In genomic region chr17:40702271-40702670, GRCh38 we compare ENCODE assay signal across 26 cellular contexts. TPM values are rescaled to one million over a fixed set of nuclear protein-coding genes. Genes with fewer than 3 reads are reported as not detected.
DNase-seq lines count a peak whose midpoint lies in the region; ATAC-seq and TF ChIP-seq lines count a peak whose summit lies in the region.
"Had no signal": no experiment of that assay in that cellular context is flagged by ENCODE, and none has a peak within 500 bp of the region (broad histone marks: within the 10 kb centered on the region; RNA-seq: fewer than 3 reads in every experiment).

No MANE protein-coding gene starts in this region.

- no peaks in the 10 kb centered on the region for H3K36me3 Mint-ChIP-seq in mesothelial cell of epicardium
- H3K36me3 Mint-ChIP-seq in glutamatergic neuron (ENCODE audit: unreplicated experiment) = no peaks in the 10 kb centered on the region
- no peaks in the 10 kb centered on the region for H3K36me3 Mint-ChIP-seq in activated T-helper 17 cell treated with anti-CD3 and anti-CD28 coated beads, Interleukin-2, amount 50 U/mL, for 72 hours (ENCODE audit: low read depth)
- no peaks in the 10 kb centered on the region for H3K36me3 Mint-ChIP-seq in naive thymus-derived CD8-positive, alpha-beta T cell
- H3K36me3 Mint-ChIP-seq: CD14-positive monocyte; CD8-positive, alpha-beta memory T cell had no signal

- peak overlapping the region; percentile 48; the same call in 1 of the 2 replicates for H3K27ac ChIP-seq in VCaP
- H3K27ac ChIP-seq: A549; BLaER1 treated with 17β-estradiol and CSF1 and Interleukin-3, amounts not matched to agents 10 nM and 100 nM had no signal

- DNase-seq in LNCaP clone FGC (ENCODE audit: low read depth) (peak; percentile 40), mesothelial cell of epicardium (ENCODE audit: low spot score in 2 of 2, unreplicated experiment in 2 of 2) (no peak), glutamatergic neuron (no peak)
- DNase-seq in naive thymus-derived CD8-positive, alpha-beta T cell = no peak
- DNase-seq: 8988T; ACHN; AML-193; BE2C; Calu3; CD4-positive, alpha-beta T cell; CD8-positive, alpha-beta memory T cell; DMS53; DMS79 treated with DMSO at 0.1 percent for 48 hours; GF-D8; H9 had no signal

- TF ChIP-seq CTCF in LNCaP clone FGC (IDR thresholded peaks at IDR 0.05; ENCODE audit: control insufficient read depth, extremely low read depth, insufficient read depth) (no peak), VCaP (conservative IDR thresholded peaks at IDR 0.05) (no peak), mesothelial cell of epicardium (IDR thresholded peaks at IDR 0.05; ENCODE audit: unreplicated experiment) (no peak), glutamatergic neuron (IDR thresholded peaks at IDR 0.05; ENCODE audit: partially characterized antibody, unreplicated experiment) (no peak)

- no peak overlapping the region for H3K4me3 ChIP-seq in LNCaP clone FGC (ENCODE audit: low read depth, low read length)
- H3K4me3 ChIP-seq: A549; BLaER1 treated with 17β-estradiol and CSF1 and Interleukin-3, amounts not matched to agents 10 nM and 100 nM; GM23338 had no signal

- POLR2A ChIA-PET in naive thymus-derived CD8-positive, alpha-beta T cell (lab: Charles Lee) = no interaction called here

- H3K4me1 Mint-ChIP-seq in mesothelial cell of epicardium (peaks cover 50% of the 10 kb centered on the region), glutamatergic neuron (ENCODE audit: low read depth, unreplicated experiment) (peaks cover 5% of the 10 kb centered on the region)
- no peaks in the 10 kb centered on the region for H3K4me1 Mint-ChIP-seq in activated T-helper 17 cell treated with anti-CD3 and anti-CD28 coated beads, Interleukin-2, amount 50 U/mL, for 72 hours
- no peaks in the 10 kb centered on the region for H3K4me1 Mint-ChIP-seq in naive thymus-derived CD8-positive, alpha-beta T cell
- H3K4me1 Mint-ChIP-seq: CD14-positive monocyte; CD8-positive, alpha-beta memory T cell had no signal

- H3K9me3 Mint-ChIP-seq in mesothelial cell of epicardium (no peaks in the 10 kb centered on the region), glutamatergic neuron (ENCODE audit: unreplicated experiment) (no peaks in the 10 kb centered on the region)
- H3K9me3 Mint-ChIP-seq in activated T-helper 17 cell treated with anti-CD3 and anti-CD28 coated beads, Interleukin-2, amount 50 U/mL, for 72 hours = no peaks in the 10 kb centered on the region
- no peaks in the 10 kb centered on the region for H3K9me3 Mint-ChIP-seq in naive thymus-derived CD8-positive, alpha-beta T cell
- H3K9me3 Mint-ChIP-seq: CD4-positive, alpha-beta T cell; CD8-positive, alpha-beta memory T cell; GM23338; H9 had no signal

- ATAC-seq in activated T-helper 17 cell treated with anti-CD3 and anti-CD28 coated beads, Interleukin-2, amount 50 U/mL, for 72 hours (replicated peaks) = no peak
- ATAC-seq in naive thymus-derived CD8-positive, alpha-beta T cell = no peak
- no peak for ATAC-seq in GM18502 (IDR thresholded peaks at IDR 0.05; ENCODE audit: poor library complexity, unreplicated experiment)
- ATAC-seq: A549, GM23338, HCT116 had no signal

- peaks cover 4% of the 10 kb centered on the region for H3K27me3 Mint-ChIP-seq in mesothelial cell of epicardium (ENCODE audit: low read depth)
- H3K27me3 Mint-ChIP-seq in glutamatergic neuron (ENCODE audit: unreplicated experiment) = peaks cover 2% of the 10 kb centered on the region
- H3K27me3 Mint-ChIP-seq in activated T-helper 17 cell treated with anti-CD3 and anti-CD28 coated beads, Interleukin-2, amount 50 U/mL, for 72 hours = peaks cover 16% of the 10 kb centered on the region
- peaks cover 1 to 41% (median 17%) of the 10 kb centered on the region in 5 donors for H3K27me3 Mint-ChIP-seq in naive thymus-derived CD8-positive, alpha-beta T cell

- H3K27ac Mint-ChIP-seq in mesothelial cell of epicardium (peak overlapping the region; percentile 66), glutamatergic neuron (ENCODE audit: unreplicated experiment) (no peak overlapping the region)
- H3K27ac Mint-ChIP-seq in activated T-helper 17 cell treated with anti-CD3 and anti-CD28 coated beads, Interleukin-2, amount 50 U/mL, for 72 hours = no peak overlapping the region
- no peak overlapping the region for H3K27ac Mint-ChIP-seq in naive thymus-derived CD8-positive, alpha-beta T cell
- H3K27ac Mint-ChIP-seq: CD14-positive monocyte; CD4-positive, alpha-beta T cell; CD8-positive, alpha-beta memory T cell; GM23338; H9 had no signal

- H3K4me3 Mint-ChIP-seq in mesothelial cell of epicardium (no peak overlapping the region), glutamatergic neuron (ENCODE audit: unreplicated experiment) (no peak overlapping the region)
- H3K4me3 Mint-ChIP-seq in activated T-helper 17 cell treated with anti-CD3 and anti-CD28 coated beads, Interleukin-2, amount 50 U/mL, for 72 hours = no peak overlapping the region
- no peak overlapping the region for H3K4me3 Mint-ChIP-seq in naive thymus-derived CD8-positive, alpha-beta T cell
- H3K4me3 Mint-ChIP-seq: CD14-positive monocyte; CD4-positive, alpha-beta T cell; CD8-positive, alpha-beta memory T cell; GM23338; H9 had no signal

RNA-seq across cellular contexts. Expression of gene KRT24, which starts 1.3 kb away (rescaled TPM):
- total RNA-seq in mesothelial cell of epicardium (not detected in 3 replicates), glutamatergic neuron (ENCODE audit: unreplicated experiment) (not detected)
- total RNA-seq in activated T-helper 17 cell treated with anti-CD3 and anti-CD28 coated beads, Interleukin-2, amount 50 U/mL, for 72 hours = not detected
- total RNA-seq in naive thymus-derived CD8-positive, alpha-beta T cell = not detected
- polyA plus RNA-seq in naive thymus-derived CD8-positive, alpha-beta T cell = not detected
- total RNA-seq: CD4-positive, alpha-beta T cell; CD8-positive, alpha-beta memory T cell; Daoy; G401; GM23338; H4; H9 had no signal
- polyA plus RNA-seq: A549; CD14-positive monocyte; CD8-positive, alpha-beta memory T cell; GM23338 had no signal

RNA-seq across cellular contexts. Expression of gene KRT222, which starts 37.3 kb away (rescaled TPM):
- total RNA-seq in mesothelial cell of epicardium = not detected in 3 replicates
- total RNA-seq in glutamatergic neuron (ENCODE audit: unreplicated experiment) = 1.3 TPM
- total RNA-seq in activated T-helper 17 cell treated with anti-CD3 and anti-CD28 coated beads, Interleukin-2, amount 50 U/mL, for 72 hours = not detected
- total RNA-seq in naive thymus-derived CD8-positive, alpha-beta T cell = not detected
- polyA plus RNA-seq in naive thymus-derived CD8-positive, alpha-beta T cell = under 1 TPM in 1 of 3 donors, not detected in 2; 0.09 TPM
- total RNA-seq: Calu3; CD4-positive, alpha-beta T cell; CD8-positive, alpha-beta memory T cell; Daoy; G401; GM23338 had no signal
- polyA plus RNA-seq: CD14-positive monocyte; CD8-positive, alpha-beta memory T cell; GM23338 had no signal

RNA-seq across cellular contexts. Expression of gene KRT25, which starts 52.9 kb away (rescaled TPM):
- total RNA-seq in mesothelial cell of epicardium = not detected in 3 replicates
- total RNA-seq in glutamatergic neuron (ENCODE audit: unreplicated experiment) = not detected
- not detected for total RNA-seq in activated T-helper 17 cell treated with anti-CD3 and anti-CD28 coated beads, Interleukin-2, amount 50 U/mL, for 72 hours
- total RNA-seq in naive thymus-derived CD8-positive, alpha-beta T cell = not detected
- not detected for polyA plus RNA-seq in naive thymus-derived CD8-positive, alpha-beta T cell
- total RNA-seq: Calu3; CD4-positive, alpha-beta T cell; CD8-positive, alpha-beta memory T cell; Daoy; G401; GM23338; H4; H9 had no signal
- polyA plus RNA-seq: A549; CD14-positive monocyte; CD8-positive, alpha-beta memory T cell; GM23338 had no signal

RNA-seq across cellular contexts. Expression of gene SMARCE1, which starts 54.7 kb away (rescaled TPM):
- total RNA-seq in mesothelial cell of epicardium = 162 to 163 TPM (median 162 TPM) in 3 replicates
- total RNA-seq in glutamatergic neuron (ENCODE audit: unreplicated experiment) = 207 TPM
- total RNA-seq in activated T-helper 17 cell treated with anti-CD3 and anti-CD28 coated beads, Interleukin-2, amount 50 U/mL, for 72 hours = 10 to 100 TPM; 82.1 to 85.5 TPM
- 100 to 1,000 TPM in 1 of 2 experiments, 10 to 100 TPM in 1; 97.5 to 108 TPM for total RNA-seq in naive thymus-derived CD8-positive, alpha-beta T cell
- 100 to 1,000 TPM; 195 to 229 (median 220) TPM for polyA plus RNA-seq in naive thymus-derived CD8-positive, alpha-beta T cell
